Comparison of ENCODE assay signal across 1 cellular context in the genomic region with DNA sequence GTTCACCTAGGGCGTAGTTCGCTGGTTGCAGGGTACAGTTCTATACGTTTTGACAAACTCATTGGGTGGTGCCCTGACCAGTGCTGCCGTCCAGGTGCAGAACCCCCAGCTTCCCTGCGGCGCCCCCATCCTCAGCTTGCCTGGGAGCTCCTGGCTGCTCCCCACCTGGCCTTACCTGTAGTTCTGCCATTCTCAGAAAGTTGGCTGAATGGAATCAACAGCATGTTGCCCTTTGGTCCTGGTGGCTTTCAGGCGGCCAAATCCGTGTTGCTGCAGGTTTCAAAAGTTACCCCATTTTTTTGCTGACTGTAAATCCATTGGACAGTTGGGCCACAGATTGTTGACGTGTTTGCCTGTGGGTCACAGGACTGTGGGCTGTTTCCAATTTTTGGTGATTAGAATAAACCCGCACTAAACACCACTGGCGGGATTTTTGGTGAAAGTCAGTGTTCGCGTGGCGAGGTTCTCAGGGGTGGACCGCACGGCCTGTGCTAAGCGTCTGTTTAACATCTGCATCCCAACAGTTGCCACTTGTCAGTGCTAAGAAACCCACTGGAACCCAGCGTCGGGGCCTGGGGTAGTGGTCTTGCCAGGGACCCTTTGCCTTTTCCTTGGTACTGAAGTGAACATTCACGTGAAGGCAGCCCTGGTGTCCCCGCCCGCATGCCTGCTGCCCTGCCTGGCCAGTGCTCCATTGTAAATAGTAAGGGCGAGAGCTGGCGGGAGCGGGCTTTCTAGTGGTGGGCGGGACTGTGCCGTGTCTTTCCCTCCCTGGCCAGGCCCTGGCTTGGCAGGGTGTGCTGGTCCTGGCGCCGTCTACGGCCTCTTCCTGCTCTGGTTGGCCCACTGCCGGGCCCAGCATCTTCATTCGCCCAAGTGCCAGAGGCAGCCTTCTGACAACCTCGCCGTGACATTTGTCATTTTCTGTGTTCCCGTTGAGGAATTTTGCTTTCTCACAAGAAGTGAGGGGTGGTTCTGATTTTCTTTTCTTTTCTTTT.
TF ChIP-seq lines count a peak whose summit lies in the region.

No MANE protein-coding gene starts in this region.

TF ChIP-seq in HepG2, 621 proteins besides CTCF, POLR2A, EP300 and RAD21 (continued from another document and continues in another):
- TF ChIP-seq SMAD3 (CRISPR knock-in tag; IDR thresholded peaks at IDR 0.05) = no peak
- TF ChIP-seq, protein P1, sequence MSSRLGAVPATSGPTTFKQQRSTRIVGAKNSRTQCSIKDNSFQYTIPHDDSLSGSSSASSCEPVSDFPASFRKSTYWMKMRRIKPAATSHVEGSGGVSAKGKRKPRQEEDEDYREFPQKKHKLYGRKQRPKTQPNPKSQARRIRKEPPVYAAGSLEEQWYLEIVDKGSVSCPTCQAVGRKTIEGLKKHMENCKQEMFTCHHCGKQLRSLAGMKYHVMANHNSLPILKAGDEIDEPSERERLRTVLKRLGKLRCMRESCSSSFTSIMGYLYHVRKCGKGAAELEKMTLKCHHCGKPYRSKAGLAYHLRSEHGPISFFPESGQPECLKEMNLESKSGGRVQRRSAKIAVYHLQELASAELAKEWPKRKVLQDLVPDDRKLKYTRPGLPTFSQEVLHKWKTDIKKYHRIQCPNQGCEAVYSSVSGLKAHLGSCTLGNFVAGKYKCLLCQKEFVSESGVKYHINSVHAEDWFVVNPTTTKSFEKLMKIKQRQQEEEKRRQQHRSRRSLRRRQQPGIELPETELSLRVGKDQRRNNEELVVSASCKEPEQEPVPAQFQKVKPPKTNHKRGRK (CRISPR knock-in tag; IDR thresholded peaks at IDR 0.05) = no peak
- TF ChIP-seq MXI1 (IDR thresholded peaks at IDR 0.05; ENCODE audit: borderline replicate concordance, low read depth, low read length) = peak; percentile 75; the same call in 1 of the 3 replicates
- TF ChIP-seq MTA3 (CRISPR knock-in tag; IDR thresholded peaks at IDR 0.05) = no peak
- TF ChIP-seq, protein P2, sequence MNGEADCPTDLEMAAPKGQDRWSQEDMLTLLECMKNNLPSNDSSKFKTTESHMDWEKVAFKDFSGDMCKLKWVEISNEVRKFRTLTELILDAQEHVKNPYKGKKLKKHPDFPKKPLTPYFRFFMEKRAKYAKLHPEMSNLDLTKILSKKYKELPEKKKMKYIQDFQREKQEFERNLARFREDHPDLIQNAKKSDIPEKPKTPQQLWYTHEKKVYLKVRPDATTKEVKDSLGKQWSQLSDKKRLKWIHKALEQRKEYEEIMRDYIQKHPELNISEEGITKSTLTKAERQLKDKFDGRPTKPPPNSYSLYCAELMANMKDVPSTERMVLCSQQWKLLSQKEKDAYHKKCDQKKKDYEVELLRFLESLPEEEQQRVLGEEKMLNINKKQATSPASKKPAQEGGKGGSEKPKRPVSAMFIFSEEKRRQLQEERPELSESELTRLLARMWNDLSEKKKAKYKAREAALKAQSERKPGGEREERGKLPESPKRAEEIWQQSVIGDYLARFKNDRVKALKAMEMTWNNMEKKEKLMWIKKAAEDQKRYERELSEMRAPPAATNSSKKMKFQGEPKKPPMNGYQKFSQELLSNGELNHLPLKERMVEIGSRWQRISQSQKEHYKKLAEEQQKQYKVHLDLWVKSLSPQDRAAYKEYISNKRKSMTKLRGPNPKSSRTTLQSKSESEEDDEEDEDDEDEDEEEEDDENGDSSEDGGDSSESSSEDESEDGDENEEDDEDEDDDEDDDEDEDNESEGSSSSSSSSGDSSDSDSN (CRISPR knock-in tag; IDR thresholded peaks at IDR 0.05) = peak; percentile 71
- TF ChIP-seq ERF (CRISPR knock-in tag; IDR thresholded peaks at IDR 0.05) = peak; percentile 19; the same call in 1 of the 2 replicates
- no peak for TF ChIP-seq NONO (IDR thresholded peaks at IDR 0.05)
- peak; percentile 56 for TF ChIP-seq NONO (CRISPR knock-in tag; conservative IDR thresholded peaks at IDR 0.05)
- TF ChIP-seq, protein P3, sequence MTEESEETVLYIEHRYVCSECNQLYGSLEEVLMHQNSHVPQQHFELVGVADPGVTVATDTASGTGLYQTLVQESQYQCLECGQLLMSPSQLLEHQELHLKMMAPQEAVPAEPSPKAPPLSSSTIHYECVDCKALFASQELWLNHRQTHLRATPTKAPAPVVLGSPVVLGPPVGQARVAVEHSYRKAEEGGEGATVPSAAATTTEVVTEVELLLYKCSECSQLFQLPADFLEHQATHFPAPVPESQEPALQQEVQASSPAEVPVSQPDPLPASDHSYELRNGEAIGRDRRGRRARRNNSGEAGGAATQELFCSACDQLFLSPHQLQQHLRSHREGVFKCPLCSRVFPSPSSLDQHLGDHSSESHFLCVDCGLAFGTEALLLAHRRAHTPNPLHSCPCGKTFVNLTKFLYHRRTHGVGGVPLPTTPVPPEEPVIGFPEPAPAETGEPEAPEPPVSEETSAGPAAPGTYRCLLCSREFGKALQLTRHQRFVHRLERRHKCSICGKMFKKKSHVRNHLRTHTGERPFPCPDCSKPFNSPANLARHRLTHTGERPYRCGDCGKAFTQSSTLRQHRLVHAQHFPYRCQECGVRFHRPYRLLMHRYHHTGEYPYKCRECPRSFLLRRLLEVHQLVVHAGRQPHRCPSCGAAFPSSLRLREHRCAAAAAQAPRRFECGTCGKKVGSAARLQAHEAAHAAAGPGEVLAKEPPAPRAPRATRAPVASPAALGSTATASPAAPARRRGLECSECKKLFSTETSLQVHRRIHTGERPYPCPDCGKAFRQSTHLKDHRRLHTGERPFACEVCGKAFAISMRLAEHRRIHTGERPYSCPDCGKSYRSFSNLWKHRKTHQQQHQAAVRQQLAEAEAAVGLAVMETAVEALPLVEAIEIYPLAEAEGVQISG (CRISPR knock-in tag; IDR thresholded peaks at IDR 0.05) = 0 out of 2 replicates have a peak, but pooled peaks have one; percentile 31
- no peak for TF ChIP-seq ZNF30 (CRISPR knock-in tag; IDR thresholded peaks at IDR 0.05)
- TF ChIP-seq SP4 (CRISPR knock-in tag; IDR thresholded peaks at IDR 0.05) = no peak
- no peak for TF ChIP-seq MIER2 (CRISPR knock-in tag; IDR thresholded peaks at IDR 0.05)
- no peak for TF ChIP-seq ZNF10 (CRISPR knock-in tag; IDR thresholded peaks at IDR 0.05; ENCODE audit: borderline replicate concordance, low read depth)
- no peak for TF ChIP-seq ZNF484 (CRISPR knock-in tag; IDR thresholded peaks at IDR 0.05; ENCODE audit: borderline replicate concordance, low read depth)
- peak; percentile 63; the same call in 1 of the 2 replicates for TF ChIP-seq TBX2 (CRISPR knock-in tag; IDR thresholded peaks at IDR 0.05; ENCODE audit: borderline replicate concordance)
- TF ChIP-seq REXO4 (CRISPR knock-in tag; IDR thresholded peaks at IDR 0.05; ENCODE audit: borderline replicate concordance) = no peak
- TF ChIP-seq TARDBP (CRISPR knock-in tag; IDR thresholded peaks at IDR 0.05) = no peak
- TF ChIP-seq, protein P4, sequence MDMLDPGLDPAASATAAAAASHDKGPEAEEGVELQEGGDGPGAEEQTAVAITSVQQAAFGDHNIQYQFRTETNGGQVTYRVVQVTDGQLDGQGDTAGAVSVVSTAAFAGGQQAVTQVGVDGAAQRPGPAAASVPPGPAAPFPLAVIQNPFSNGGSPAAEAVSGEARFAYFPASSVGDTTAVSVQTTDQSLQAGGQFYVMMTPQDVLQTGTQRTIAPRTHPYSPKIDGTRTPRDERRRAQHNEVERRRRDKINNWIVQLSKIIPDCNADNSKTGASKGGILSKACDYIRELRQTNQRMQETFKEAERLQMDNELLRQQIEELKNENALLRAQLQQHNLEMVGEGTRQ (IDR thresholded peaks at IDR 0.05; ENCODE audit: low read depth, low read length) = no peak
- TF ChIP-seq, protein P4 (CRISPR knock-in tag; IDR thresholded peaks at IDR 0.05; ENCODE audit: borderline replicate concordance) = no peak
- no peak for TF ChIP-seq NCOR1 (IDR thresholded peaks at IDR 0.05; ENCODE audit: borderline replicate concordance, low read length)
- TF ChIP-seq ZNF550 (CRISPR knock-in tag; IDR thresholded peaks at IDR 0.05; ENCODE audit: borderline replicate concordance) = no peak
- TF ChIP-seq RBM39 (IDR thresholded peaks at IDR 0.05; ENCODE audit: low read depth, low read length, poor library complexity, severe bottlenecking) = no peak
- TF ChIP-seq POGZ (CRISPR knock-in tag; IDR thresholded peaks at IDR 0.05) = no peak
- TF ChIP-seq SIN3A (IDR thresholded peaks at IDR 0.05; ENCODE audit: borderline replicate concordance, low read depth, low read length) = peak; percentile 51; the same call in 1 of the 2 replicates
- TF ChIP-seq, protein P5, sequence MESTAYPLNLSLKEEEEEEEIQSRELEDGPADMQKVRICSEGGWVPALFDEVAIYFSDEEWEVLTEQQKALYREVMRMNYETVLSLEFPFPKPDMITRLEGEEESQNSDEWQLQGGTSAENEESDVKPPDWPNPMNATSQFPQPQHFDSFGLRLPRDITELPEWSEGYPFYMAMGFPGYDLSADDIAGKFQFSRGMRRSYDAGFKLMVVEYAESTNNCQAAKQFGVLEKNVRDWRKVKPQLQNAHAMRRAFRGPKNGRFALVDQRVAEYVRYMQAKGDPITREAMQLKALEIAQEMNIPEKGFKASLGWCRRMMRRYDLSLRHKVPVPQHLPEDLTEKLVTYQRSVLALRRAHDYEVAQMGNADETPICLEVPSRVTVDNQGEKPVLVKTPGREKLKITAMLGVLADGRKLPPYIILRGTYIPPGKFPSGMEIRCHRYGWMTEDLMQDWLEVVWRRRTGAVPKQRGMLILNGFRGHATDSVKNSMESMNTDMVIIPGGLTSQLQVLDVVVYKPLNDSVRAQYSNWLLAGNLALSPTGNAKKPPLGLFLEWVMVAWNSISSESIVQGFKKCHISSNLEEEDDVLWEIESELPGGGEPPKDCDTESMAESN (CRISPR knock-in tag; conservative IDR thresholded peaks at IDR 0.05) = no peak; the same call in 1 of the 2 replicates
- TF ChIP-seq MIXL1 (CRISPR knock-in tag; IDR thresholded peaks at IDR 0.05) = no peak
- TF ChIP-seq NFATC3 (CRISPR knock-in tag; IDR thresholded peaks at IDR 0.05) = no peak
- TF ChIP-seq ZBTB3 (CRISPR knock-in tag; IDR thresholded peaks at IDR 0.05; ENCODE audit: borderline replicate concordance, low read depth) = no peak
- TF ChIP-seq ZNF207 (IDR thresholded peaks at IDR 0.05; ENCODE audit: borderline replicate concordance) = no peak
- no peak for TF ChIP-seq U2AF2 (IDR thresholded peaks at IDR 0.05; ENCODE audit: low read depth, low read length)
- TF ChIP-seq, protein P6, sequence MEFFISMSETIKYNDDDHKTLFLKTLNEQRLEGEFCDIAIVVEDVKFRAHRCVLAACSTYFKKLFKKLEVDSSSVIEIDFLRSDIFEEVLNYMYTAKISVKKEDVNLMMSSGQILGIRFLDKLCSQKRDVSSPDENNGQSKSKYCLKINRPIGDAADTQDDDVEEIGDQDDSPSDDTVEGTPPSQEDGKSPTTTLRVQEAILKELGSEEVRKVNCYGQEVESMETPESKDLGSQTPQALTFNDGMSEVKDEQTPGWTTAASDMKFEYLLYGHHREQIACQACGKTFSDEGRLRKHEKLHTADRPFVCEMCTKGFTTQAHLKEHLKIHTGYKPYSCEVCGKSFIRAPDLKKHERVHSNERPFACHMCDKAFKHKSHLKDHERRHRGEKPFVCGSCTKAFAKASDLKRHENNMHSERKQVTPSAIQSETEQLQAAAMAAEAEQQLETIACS (CRISPR knock-in tag; IDR thresholded peaks at IDR 0.05) = 0 out of 2 replicates have a peak, but pooled peaks have one; percentile 18
- TF ChIP-seq NR2C2 (CRISPR knock-in tag; IDR thresholded peaks at IDR 0.05; ENCODE audit: borderline replicate concordance) = no peak
- TF ChIP-seq PAF1 (CRISPR knock-in tag; IDR thresholded peaks at IDR 0.05) = no peak
- no peak for TF ChIP-seq KDM4B (CRISPR knock-in tag; IDR thresholded peaks at IDR 0.05)
- no peak for TF ChIP-seq ZNF773 (CRISPR knock-in tag; IDR thresholded peaks at IDR 0.05; ENCODE audit: borderline replicate concordance)
- TF ChIP-seq FOSL2 (CRISPR knock-in tag; IDR thresholded peaks at IDR 0.05) = no peak; the same call in 1 of the 2 replicates
- TF ChIP-seq ZNF546 (CRISPR knock-in tag; conservative IDR thresholded peaks at IDR 0.05) = no peak; the same call in 1 of the 2 replicates
- no peak for TF ChIP-seq SP140L (CRISPR knock-in tag; IDR thresholded peaks at IDR 0.05; ENCODE audit: borderline replicate concordance)
- TF ChIP-seq, protein P7, sequence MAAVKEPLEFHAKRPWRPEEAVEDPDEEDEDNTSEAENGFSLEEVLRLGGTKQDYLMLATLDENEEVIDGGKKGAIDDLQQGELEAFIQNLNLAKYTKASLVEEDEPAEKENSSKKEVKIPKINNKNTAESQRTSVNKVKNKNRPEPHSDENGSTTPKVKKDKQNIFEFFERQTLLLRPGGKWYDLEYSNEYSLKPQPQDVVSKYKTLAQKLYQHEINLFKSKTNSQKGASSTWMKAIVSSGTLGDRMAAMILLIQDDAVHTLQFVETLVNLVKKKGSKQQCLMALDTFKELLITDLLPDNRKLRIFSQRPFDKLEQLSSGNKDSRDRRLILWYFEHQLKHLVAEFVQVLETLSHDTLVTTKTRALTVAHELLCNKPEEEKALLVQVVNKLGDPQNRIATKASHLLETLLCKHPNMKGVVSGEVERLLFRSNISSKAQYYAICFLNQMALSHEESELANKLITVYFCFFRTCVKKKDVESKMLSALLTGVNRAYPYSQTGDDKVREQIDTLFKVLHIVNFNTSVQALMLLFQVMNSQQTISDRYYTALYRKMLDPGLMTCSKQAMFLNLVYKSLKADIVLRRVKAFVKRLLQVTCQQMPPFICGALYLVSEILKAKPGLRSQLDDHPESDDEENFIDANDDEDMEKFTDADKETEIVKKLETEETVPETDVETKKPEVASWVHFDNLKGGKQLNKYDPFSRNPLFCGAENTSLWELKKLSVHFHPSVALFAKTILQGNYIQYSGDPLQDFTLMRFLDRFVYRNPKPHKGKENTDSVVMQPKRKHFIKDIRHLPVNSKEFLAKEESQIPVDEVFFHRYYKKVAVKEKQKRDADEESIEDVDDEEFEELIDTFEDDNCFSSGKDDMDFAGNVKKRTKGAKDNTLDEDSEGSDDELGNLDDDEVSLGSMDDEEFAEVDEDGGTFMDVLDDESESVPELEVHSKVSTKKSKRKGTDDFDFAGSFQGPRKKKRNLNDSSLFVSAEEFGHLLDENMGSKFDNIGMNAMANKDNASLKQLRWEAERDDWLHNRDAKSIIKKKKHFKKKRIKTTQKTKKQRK (IDR thresholded peaks at IDR 0.05; ENCODE audit: low read length) = no peak
